ENCODE assay signal across 9 cellular contexts in genomic region chr13:53250272-53250875, GRCh38.
DNase-seq lines count a peak whose midpoint lies in the region; ATAC-seq, FAIRE-seq and TF ChIP-seq lines count a peak whose summit lies in the region.
"Had no signal": no experiment of that assay in that cellular context is flagged by ENCODE, and none has a peak within 500 bp of the region (broad histone marks: within the 10 kb centered on the region; RNA-seq: fewer than 3 reads in every experiment).

No MANE protein-coding gene starts in this region.

- H3K4me3 Mint-ChIP-seq in brain, result no peak overlapping the region

- H3K9ac ChIP-seq in keratinocyte (ENCODE audit: control insufficient read depth, extremely low read depth, insufficient read depth, low read length), result no peak overlapping the region

- dilution Hi-C loops in keratinocyte (cut with MboI; ENCODE audit: extremely low pct_ligation_motif_present, low sequenced_read_pairs), result no loop called here

- peaks cover 6% of the 10 kb centered on the region for H3K4me1 Mint-ChIP-seq in brain

- intact Hi-C loops in tibial artery (cut with DNase I; ENCODE audit: low total_unique reads), result no loop called here

- H3K4me3 ChIP-seq in keratinocyte (ENCODE audit: control insufficient read depth in 2 of 3, extremely low read depth in 1 of 3, insufficient read depth in 2 of 3, low read depth in 1 of 3, low read length in 3 of 3), result no peak overlapping the region
- H3K4me3 ChIP-seq in tibial artery, result no peak overlapping the region
- H3K4me3 ChIP-seq: BLaER1 treated with 17β-estradiol and CSF1 and Interleukin-3, amounts not matched to agents 10 nM and 100 nM had no signal

- H3K27me3 ChIP-seq in keratinocyte (ENCODE audit: control insufficient read depth, extremely low read depth, insufficient read depth, low read length), result no peaks in the 10 kb centered on the region
- H3K27me3 ChIP-seq in tibial artery, result peaks cover 0 to 5% of the 10 kb centered on the region in 2 donors
- H3K27me3 ChIP-seq: BLaER1 treated with 17β-estradiol and CSF1 and Interleukin-3, amounts not matched to agents 10 nM and 100 nM had no signal

- H3K9me3 ChIP-seq in keratinocyte (ENCODE audit: control insufficient read depth, low read depth, low read length) (no peaks in the 10 kb centered on the region), tibial artery (no peaks in the 10 kb centered on the region)

- H3K9me3 Mint-ChIP-seq in brain, result peaks cover 0 to 3% (median 0%) of the 10 kb centered on the region in 5 experiments

- peak; percentile 92 for ATAC-seq in GM21529 (IDR thresholded peaks at IDR 0.05; ENCODE audit: unreplicated experiment)

- no peaks in the 10 kb centered on the region for H4K20me1 ChIP-seq in keratinocyte (ENCODE audit: control insufficient read depth, extremely low read depth, insufficient read depth, low read length)
- H4K20me1 ChIP-seq: BLaER1 treated with 17β-estradiol and CSF1 and Interleukin-3, amounts not matched to agents 10 nM and 100 nM had no signal

- no peaks in the 10 kb centered on the region for H3K36me3 Mint-ChIP-seq in brain

- H3K4me2 ChIP-seq in keratinocyte (ENCODE audit: control insufficient read depth, extremely low read depth, insufficient read depth, low read depth, low read length), result no peak overlapping the region
- H3K4me2 ChIP-seq: BLaER1 treated with 17β-estradiol and CSF1 and Interleukin-3, amounts not matched to agents 10 nM and 100 nM had no signal

- TF ChIP-seq CTCF in brain (conservative IDR thresholded peaks at IDR 0.05) (peak; percentile 97), keratinocyte (optimal IDR thresholded peaks at IDR 0.05 in 1 of 3, IDR thresholded peaks at IDR 0.05 in 1 of 3, conservative IDR thresholded peaks at IDR 0.05 in 1 of 3; ENCODE audit: extremely low read depth in 1 of 3, insufficient read depth in 2 of 3, low read length in 3 of 3) (peak in 2 of 3 experiments; percentile 43 to 64), tibial artery (IDR thresholded peaks at IDR 0.05) (peak; percentile 57 to 62)

- H3K27ac ChIP-seq in keratinocyte (ENCODE audit: control insufficient read depth, insufficient read depth, low read length) (no peak overlapping the region), tibial artery (no peak overlapping the region)
- H3K27ac ChIP-seq: BLaER1 treated with 17β-estradiol and CSF1 and Interleukin-3, amounts not matched to agents 10 nM and 100 nM had no signal

- H3K27ac Mint-ChIP-seq in brain, result no peak overlapping the region

- H3K27me3 Mint-ChIP-seq in brain, result peaks cover 7% of the 10 kb centered on the region

- H3K36me3 ChIP-seq in keratinocyte (ENCODE audit: control insufficient read depth in 2 of 2, extremely low read depth in 1 of 2, insufficient read depth in 2 of 2, low read length in 2 of 2), result no peaks in the 10 kb centered on the region
- no peaks in the 10 kb centered on the region for H3K36me3 ChIP-seq in tibial artery
- H3K36me3 ChIP-seq: BLaER1 treated with 17β-estradiol and CSF1 and Interleukin-3, amounts not matched to agents 10 nM and 100 nM had no signal

- no peaks in the 10 kb centered on the region for H3K9me1 ChIP-seq in keratinocyte (ENCODE audit: control insufficient read depth, extremely low read depth, insufficient read depth, low read length)

- H3K79me2 ChIP-seq in keratinocyte (ENCODE audit: control insufficient read depth, insufficient read depth, low read length), result no peaks in the 10 kb centered on the region

- H2AFZ ChIP-seq in keratinocyte (ENCODE audit: control insufficient read depth, low read length), result no peak overlapping the region

- FAIRE-seq in HTR-8/SVneo (lab: Jason Lieb, UNC) (no peak), keratinocyte (lab: Jason Lieb, UNC) (no peak)

- peak; percentile 4 for DNase-seq in activated CD4-positive, alpha-beta T cell treated with anti-CD3 and anti-CD28 coated beads for 48 hours
- DNase-seq in activated CD4-positive, alpha-beta T cell treated with anti-CD3 and anti-CD28 coated beads, Interleukin-2, amount 50 U/mL, for 1 hour, result no peak
- DNase-seq in HTR-8/SVneo (ENCODE audit: insufficient read length, low spot score) (peak; percentile 27), NCI-H748 treated with DMSO at 0.1 percent for 48 hours (lab: John Stamatoyannopoulos, UW) (peak; percentile 88), keratinocyte (ENCODE audit: low read depth, low spot score) (peak; percentile 17), tibial artery (no peak)

- H3K4me1 ChIP-seq in keratinocyte (ENCODE audit: control insufficient read depth, extremely low read depth, insufficient read depth, low read length), result no peaks in the 10 kb centered on the region
- H3K4me1 ChIP-seq in tibial artery, result no peaks in the 10 kb centered on the region

Comparison
In these comparisons a context has a peak if more than half of its experiments do, and no peak if none do; other contexts are left out.
1. DNase-seq: peak in activated CD4-positive, alpha-beta T cell treated with anti-CD3 and anti-CD28 coated beads for 48 hours (single experiment), HTR-8/SVneo (single experiment), NCI-H748 treated with DMSO at 0.1 percent for 48 hours (single experiment) and keratinocyte (single experiment); none in activated CD4-positive, alpha-beta T cell treated with anti-CD3 and anti-CD28 coated beads, Interleukin-2, amount 50 U/mL, for 1 hour (single experiment) and tibial artery (0 of 2).
2. Peak in every context shown above with its lines, with median percentiles within 50 percentile points of each other: CTCF ChIP-seq.